Comparison of ENCODE assay signal across 32 cellular contexts in the genomic region with DNA sequence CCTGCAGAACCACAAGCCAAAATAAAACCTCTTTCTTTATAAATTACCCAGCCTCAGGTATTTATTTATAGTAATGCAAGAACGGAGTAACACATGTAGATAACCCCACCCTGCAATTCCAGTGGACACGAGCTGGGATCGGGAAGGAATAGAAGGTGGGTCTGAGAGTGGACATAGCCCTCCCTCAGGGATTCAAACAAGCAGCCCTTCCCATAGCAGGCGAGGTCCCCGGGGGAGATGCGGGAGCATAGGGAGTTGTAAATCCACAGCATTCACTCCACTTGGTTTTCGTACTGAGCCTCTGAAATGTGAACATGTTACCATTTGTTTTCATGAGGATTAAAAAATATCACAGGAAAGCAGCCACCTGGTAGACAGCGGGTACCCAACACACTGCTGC.
"Had no signal": no experiment of that assay in that cellular context is flagged by ENCODE, and none has a peak within 500 bp of the region (broad histone marks: within the 10 kb centered on the region; RNA-seq: fewer than 3 reads in every experiment).

No MANE protein-coding gene starts in this region.

- H3K9me3 ChIP-seq: ascending aorta had no signal

- FAIRE-seq: bronchial epithelial cell, TTC549 had no signal

- H3K27me3 ChIP-seq: ascending aorta, cardiac muscle cell had no signal

- H3K27ac ChIP-seq: ascending aorta, cardiac muscle cell, VCaP had no signal

- ATAC-seq: activated CD4-positive, alpha-beta T cell treated with anti-CD3 and anti-CD28 coated beads for 36 hours; activated CD4-positive, CD25-positive, alpha-beta regulatory T cell treated with anti-CD3 and anti-CD28 coated beads, Interleukin-2, amount 50 U/mL, for 24 hours; activated CD8-positive, alpha-beta memory T cell treated with anti-CD3 and anti-CD28 coated beads, Interleukin-2, amount 10 ng/mL, durations not matched to agents 7 days and 5 days; activated CD8-positive, alpha-beta T cell treated with anti-CD3 and anti-CD28 coated beads, Interleukin-2, amount 10 ng/mL, durations not matched to agents 7 days and 5 days; activated naive CD8-positive, alpha-beta T cell treated with anti-CD3 and anti-CD28 coated beads, Interleukin-2, amount 50 U/mL, for 24 hours had no signal

- H3K4me3 ChIP-seq: ascending aorta, cardiac muscle cell had no signal

- H3K36me3 ChIP-seq: ascending aorta, cardiac muscle cell had no signal

- H3K4me1 ChIP-seq: ascending aorta had no signal

- DNase-seq: activated CD4-positive, alpha-beta memory T cell treated with anti-CD3 and anti-CD28 coated beads, Interleukin-2, amount 10 ng/mL, durations not matched to agents 7 days and 5 days; activated CD4-positive, alpha-beta T cell treated with anti-CD3 and anti-CD28 coated beads for 1 hour; activated CD4-positive, alpha-beta T cell treated with anti-CD3 and anti-CD28 coated beads for 36 hours; activated CD4-positive, alpha-beta T cell treated with anti-CD3 and anti-CD28 coated beads for 48 hours; activated CD4-positive, alpha-beta T cell treated with anti-CD3 and anti-CD28 coated beads, Interleukin-2, amount 10 ng/mL, durations not matched to agents 7 days and 5 days; activated CD4-positive, alpha-beta T cell treated with anti-CD3 and anti-CD28 coated beads, Interleukin-2, amount 50 U/mL, for 48 hours; activated CD4-positive, CD25-positive, alpha-beta regulatory T cell; activated CD8-positive, alpha-beta memory T cell treated with anti-CD3 and anti-CD28 coated beads for 24 hours; activated CD8-positive, alpha-beta memory T cell treated with anti-CD3 and anti-CD28 coated beads, Interleukin-2, amount 10 ng/mL, durations not matched to agents 7 days and 5 days; activated CD8-positive, alpha-beta memory T cell treated with anti-CD3 and anti-CD28 coated beads, Interleukin-2, amount 50 U/mL, for 48 hours; activated CD8-positive, alpha-beta T cell treated with anti-CD3 and anti-CD28 coated beads, Interleukin-2, amount 10 ng/mL, durations not matched to agents 7 days and 5 days; activated effector memory CD4-positive, alpha-beta T cell treated with Interleukin-2 at 50 U/mL for 16 hours; activated gamma-delta T cell; activated naive CD4-positive, alpha-beta T cell treated with anti-CD3 and anti-CD28 coated beads, Interleukin-2, amount 10 ng/mL, durations not matched to agents 7 days and 5 days; activated naive CD4-positive, alpha-beta T cell treated with Interleukin-2 at 50 U/mL for 16 hours; activated naive CD8-positive, alpha-beta T cell treated with anti-CD3 and anti-CD28 coated beads, Interleukin-2, amount 10 ng/mL, durations not matched to agents 7 days and 5 days; activated naive CD8-positive, alpha-beta T cell treated with anti-CD3 and anti-CD28 coated beads, Interleukin-2, amount 50 U/mL, for 24 hours; activated T-cell treated with anti-CD3 and anti-CD28 coated beads, Interleukin-2, amount 50 U/mL, for 24 hours; activated T-cell treated with anti-CD3 and anti-CD28 coated beads, Interleukin-2, amount 50 U/mL, for 48 hours; amygdala; anterior cingulate cortex; caudate nucleus; cerebellar nuclear complex; T-helper 1 cell; T-helper 2 cell; T-helper 9 cell had no signal
